Comparison of ENCODE assay signal across 9 cellular contexts in genomic region chr6:71621918-71622519, GRCh38.
DNase-seq lines count a peak whose midpoint lies in the region; ATAC-seq and TF ChIP-seq lines count a peak whose summit lies in the region.
"Had no signal": no experiment of that assay in that cellular context is flagged by ENCODE, and none has a peak within 500 bp of the region (broad histone marks: within the 10 kb centered on the region; RNA-seq: fewer than 3 reads in every experiment).

No MANE protein-coding gene starts in this region.

- H3K4me3 ChIP-seq in astrocyte of the cerebellum (ENCODE audit: low read depth, low read length) (no peak overlapping the region), mesendoderm (ENCODE audit: low read length) (no peak overlapping the region)

- H3K27me3 ChIP-seq in mesendoderm (ENCODE audit: insufficient read depth, low read length, poor library complexity), result no peaks in the 10 kb centered on the region

- H3K56ac ChIP-seq in mesendoderm (ENCODE audit: low read length), result no peak overlapping the region

- no peak overlapping the region for H4K5ac ChIP-seq in mesendoderm (ENCODE audit: low read length)

- no peak overlapping the region for H2AK5ac ChIP-seq in mesendoderm (ENCODE audit: low read length)

- no peak for ATAC-seq in HG03039 (IDR thresholded peaks at IDR 0.05; ENCODE audit: unreplicated experiment)
- ATAC-seq: sciatic nerve had no signal

- no peaks in the 10 kb centered on the region for H3K4me1 ChIP-seq in mesendoderm (ENCODE audit: control insufficient read depth, low read depth, low read length)

- no CpG with 5 or more reads among the region's 3 CpGs for WGBS in mesendoderm (ENCODE audit: extremely low coverage, insufficient coverage, low lambda C conversion rate)

- H2BK120ac ChIP-seq in mesendoderm (ENCODE audit: low read depth, low read length), result no peak overlapping the region

- H3K36me3 ChIP-seq in mesendoderm (ENCODE audit: control insufficient read depth, insufficient read depth, low read length), result no peaks in the 10 kb centered on the region

- DNase-seq in EH (ENCODE audit: low read depth) (peak; percentile 8), KBM-7 (peak; percentile 6), astrocyte of the cerebellum (ENCODE audit: low read depth) (peak; percentile 6), mesendoderm (peak; percentile 60), NCI-H1436 (lab: John Stamatoyannopoulos, UW) (no peak)
- no peak for DNase-seq in activated CD4-positive, CD25-positive, alpha-beta regulatory T cell (lab: John Stamatoyannopoulos, UW)
- DNase-seq in activated CD4-positive, alpha-beta T cell treated with anti-CD3 and anti-CD28 coated beads for 4 hours, result no peak

- TF ChIP-seq CTCF in astrocyte of the cerebellum (IDR thresholded peaks at IDR 0.05; ENCODE audit: low read depth, low read length, missing control alignments), result peak; percentile 54

- no peak overlapping the region for H3K27ac ChIP-seq in mesendoderm (ENCODE audit: low read depth, low read length)

- H3K4me2 ChIP-seq in mesendoderm (ENCODE audit: low read length), result no peak overlapping the region

- H3K23ac ChIP-seq in mesendoderm (ENCODE audit: low read length), result no peak overlapping the region

- no peak overlapping the region for H3K9ac ChIP-seq in mesendoderm (ENCODE audit: low read length)

- H3K18ac ChIP-seq in mesendoderm (ENCODE audit: low read length), result no peak overlapping the region

- no peak overlapping the region for H2BK15ac ChIP-seq in mesendoderm (replicated peaks; ENCODE audit: low read depth)

- no peaks in the 10 kb centered on the region for H3K79me1 ChIP-seq in mesendoderm (ENCODE audit: low read length)

- H2BK5ac ChIP-seq in mesendoderm (ENCODE audit: low read length), result no peak overlapping the region

- no peak overlapping the region for H4K8ac ChIP-seq in mesendoderm (ENCODE audit: low read depth, low read length)

- no peak overlapping the region for H3K4ac ChIP-seq in mesendoderm (ENCODE audit: low read depth, low read length)

- in situ Hi-C loops in KBM-7 (cut with MboI; ENCODE audit: low pct_unique_long_range_greater_than_20kb, low sequenced_read_pairs), result no loop called here
- in situ Hi-C loops in astrocyte of the cerebellum (cut with HindIII; ENCODE audit: low sequenced_read_pairs), result no loop called here

- H3K79me2 ChIP-seq in mesendoderm (ENCODE audit: control insufficient read depth, insufficient read depth, low read length), result no peaks in the 10 kb centered on the region

Comparison
In these comparisons a context has a peak if more than half of its experiments do, and no peak if none do; other contexts are left out.
1. DNase-seq: peak in EH (single experiment), KBM-7 (single experiment), astrocyte of the cerebellum (single experiment) and mesendoderm (single experiment); none in NCI-H1436 (single experiment), activated CD4-positive, CD25-positive, alpha-beta regulatory T cell (0 of 4) and activated CD4-positive, alpha-beta T cell treated with anti-CD3 and anti-CD28 coated beads for 4 hours (0 of 2).